Comparison of ENCODE assay signal across 10 cellular contexts in the genomic region with DNA sequence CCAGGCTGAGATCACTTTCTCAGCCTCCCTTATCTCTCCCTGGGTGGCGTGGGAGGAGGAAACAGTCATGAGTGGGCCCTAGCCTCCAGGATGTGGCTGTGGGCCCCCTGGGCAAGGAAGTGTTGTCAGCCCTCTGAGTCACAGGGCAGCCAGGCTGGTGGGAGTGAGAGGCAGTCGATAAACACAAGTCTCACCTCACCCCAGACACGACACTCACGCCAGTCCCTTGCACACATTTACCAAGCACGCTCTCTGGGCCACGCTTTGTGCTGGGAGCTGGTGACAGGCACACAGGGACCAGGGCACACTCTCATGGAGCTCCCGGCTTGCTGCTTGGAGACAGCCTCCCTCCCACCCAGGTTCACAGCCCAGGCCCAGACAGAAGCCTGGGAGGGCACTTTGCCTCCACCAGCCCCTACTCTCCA. TPM values are rescaled to one million over a fixed set of nuclear protein-coding genes. Genes with fewer than 3 reads are reported as not detected.
DNase-seq lines count a peak whose midpoint lies in the region; ATAC-seq and TF ChIP-seq lines count a peak whose summit lies in the region.
"Had no signal": no experiment of that assay in that cellular context is flagged by ENCODE, and none has a peak within 500 bp of the region (broad histone marks: within the 10 kb centered on the region; RNA-seq: fewer than 3 reads in every experiment).

No MANE protein-coding gene starts in this region.

- TF ChIP-seq POLR2A in GM18505 (IDR thresholded peaks at IDR 0.05; ENCODE audit: borderline replicate concordance, extremely low read depth, insufficient read depth, insufficient read length): no peak

- no peaks in the 10 kb centered on the region for H3K9me3 ChIP-seq in psoas muscle

- H3K9me3 Mint-ChIP-seq in activated CD8-positive, alpha-beta memory T cell treated with anti-CD3 and anti-CD28 coated beads, Interleukin-2, amount 10 ng/mL, durations not matched to agents 7 days and 5 days (ENCODE audit: low read depth): no peaks in the 10 kb centered on the region

- peaks cover 5% of the 10 kb centered on the region for H3K27me3 Mint-ChIP-seq in activated CD8-positive, alpha-beta memory T cell treated with anti-CD3 and anti-CD28 coated beads, Interleukin-2, amount 10 ng/mL, durations not matched to agents 7 days and 5 days

- peaks cover 0 to 36% (median 3%) of the 10 kb centered on the region in 3 donors for H3K27me3 ChIP-seq in psoas muscle (ENCODE audit: insufficient read depth in 3 of 3, low read length in 2 of 3)

- H3K36me3 Mint-ChIP-seq in activated CD8-positive, alpha-beta memory T cell treated with anti-CD3 and anti-CD28 coated beads, Interleukin-2, amount 10 ng/mL, durations not matched to agents 7 days and 5 days: no peaks in the 10 kb centered on the region

- H3K4me3 ChIP-seq in foreskin fibroblast (ENCODE audit: low read depth in 1 of 2, low read length in 2 of 2): no peak overlapping the region
- H3K4me3 ChIP-seq in psoas muscle: no peak overlapping the region

- WGBS in psoas muscle, 3 donors: 76 to 88% (median 81%) methylated on average over 7 of the region's 7 CpGs

- no peak overlapping the region for H3K4me3 Mint-ChIP-seq in activated CD8-positive, alpha-beta memory T cell treated with anti-CD3 and anti-CD28 coated beads, Interleukin-2, amount 10 ng/mL, durations not matched to agents 7 days and 5 days

- H3K27ac ChIP-seq in psoas muscle: no peak overlapping the region

- ATAC-seq in activated CD8-positive, alpha-beta memory T cell treated with anti-CD3 and anti-CD28 coated beads, Interleukin-2, amount 10 ng/mL, durations not matched to agents 7 days and 5 days: peak; percentile 85
- ATAC-seq in GM19397 (IDR thresholded peaks at IDR 0.05; ENCODE audit: unreplicated experiment) (no peak), GM18505 (IDR thresholded peaks at IDR 0.05; ENCODE audit: unreplicated experiment) (no peak), psoas muscle (no peak)

- TF ChIP-seq CTCF in foreskin fibroblast (IDR thresholded peaks at IDR 0.05; ENCODE audit: low read depth, low read length) (no peak), psoas muscle (IDR thresholded peaks at IDR 0.05) (no peak)

- DNase-seq in LHCN-M2 (ENCODE audit: low read depth) (peak; percentile 36), foreskin fibroblast (peak; percentile 42 to 58), GOT3 (lab: John Stamatoyannopoulos, UW) (no peak), psoas muscle (no peak)
- DNase-seq in activated CD8-positive, alpha-beta memory T cell treated with anti-CD3 and anti-CD28 coated beads, Interleukin-2, amount 10 ng/mL, durations not matched to agents 7 days and 5 days: peak; percentile 77
- peak; percentile 66 for DNase-seq in stimulated activated CD8-positive, alpha-beta memory T cell treated with anti-CD3 and anti-CD28 coated beads, Interleukin-12 subunit alpha, Interleukin-12 subunit beta, amount 100 ng/mL, for 4 hours (ENCODE audit: low read depth)

- H3K27ac Mint-ChIP-seq in activated CD8-positive, alpha-beta memory T cell treated with anti-CD3 and anti-CD28 coated beads, Interleukin-2, amount 10 ng/mL, durations not matched to agents 7 days and 5 days: peak overlapping the region; percentile 64

- intact Hi-C loops in psoas muscle (cut with DNase I): no loop called here

- CTCF ChIA-PET in activated CD8-positive, alpha-beta memory T cell treated with anti-CD3 and anti-CD28 coated beads, Interleukin-2, amount 10 ng/mL, durations not matched to agents 7 days and 5 days (lab: Charles Lee): interaction anchor here (1.0 to 2.2 kb wide), 2 partner anchors 32 to 34 kb away, joined by 3 to 8 read pairs; no protein-coding TSS in a partner anchor

- no peaks in the 10 kb centered on the region for H3K36me3 ChIP-seq in psoas muscle (ENCODE audit: insufficient read depth in 1 of 2, low read depth in 1 of 2)

- peaks cover 27% of the 10 kb centered on the region for H3K4me1 Mint-ChIP-seq in activated CD8-positive, alpha-beta memory T cell treated with anti-CD3 and anti-CD28 coated beads, Interleukin-2, amount 10 ng/mL, durations not matched to agents 7 days and 5 days

- H3K4me1 ChIP-seq in psoas muscle: no peaks in the 10 kb centered on the region

RNA-seq across cellular contexts. Expression of a gene that starts 1.9 kb away (rescaled TPM):
- not detected in 2 replicates for total RNA-seq in LHCN-M2 (2014; rRNA removed)
- not detected for polyA plus RNA-seq in LHCN-M2 (2012)
- under 1 TPM in 1 of 2 experiments, not detected in 1; 0.23 TPM for total RNA-seq in activated CD8-positive, alpha-beta memory T cell treated with anti-CD3 and anti-CD28 coated beads, Interleukin-2, amount 10 ng/mL, durations not matched to agents 7 days and 5 days
- total RNA-seq in psoas muscle: not detected
- polyA plus RNA-seq in psoas muscle: under 1 TPM in 2 of 3 donors, not detected in 1; 0.03 to 0.05 TPM
- total RNA-seq: T-helper 1 cell treated with Interleukin-12 subunit alpha and Interleukin-12 subunit beta and Interleukin-4 antibody, amounts not matched to agents 30 ng/mL and 1 ng/mL, for 36 hours; urinary bladder had no signal
- polyA plus RNA-seq: urinary bladder had no signal

RNA-seq across cellular contexts. Expression of a gene that starts 12.7 kb away (rescaled TPM):
- not detected in 2 replicates for total RNA-seq in LHCN-M2 (2014; rRNA removed)
- polyA plus RNA-seq in LHCN-M2 (2012): not detected
- not detected for total RNA-seq in activated CD8-positive, alpha-beta memory T cell treated with anti-CD3 and anti-CD28 coated beads, Interleukin-2, amount 10 ng/mL, durations not matched to agents 7 days and 5 days
- not detected for total RNA-seq in psoas muscle
- under 1 TPM in 1 of 3 donors, not detected in 2; 0.04 TPM for polyA plus RNA-seq in psoas muscle
- total RNA-seq: T-helper 1 cell treated with Interleukin-12 subunit alpha and Interleukin-12 subunit beta and Interleukin-4 antibody, amounts not matched to agents 30 ng/mL and 1 ng/mL, for 36 hours; urinary bladder had no signal
- polyA plus RNA-seq: urinary bladder had no signal

RNA-seq across cellular contexts. Expression of a gene that starts 22.1 kb away (rescaled TPM):
- total RNA-seq in LHCN-M2 (2014; rRNA removed) (not detected in 2 replicates), psoas muscle (under 1 TPM in 2 of 4 donors, not detected in 2; 0.12 to 0.15 TPM)
- polyA plus RNA-seq in LHCN-M2 (2012): not detected
- total RNA-seq in activated CD8-positive, alpha-beta memory T cell treated with anti-CD3 and anti-CD28 coated beads, Interleukin-2, amount 10 ng/mL, durations not matched to agents 7 days and 5 days: not detected
- 1 to 10 TPM in 1 of 3 donors, under 1 TPM in 1, not detected in 1; 0.72 to 1.7 TPM for polyA plus RNA-seq in psoas muscle
- total RNA-seq: T-helper 1 cell treated with Interleukin-12 subunit alpha and Interleukin-12 subunit beta and Interleukin-4 antibody, amounts not matched to agents 30 ng/mL and 1 ng/mL, for 36 hours had no signal
- polyA plus RNA-seq: urinary bladder had no signal

RNA-seq across cellular contexts. Expression of a gene that starts 40.1 kb away (rescaled TPM):
- not detected in 2 replicates for total RNA-seq in LHCN-M2 (2014; rRNA removed)
- polyA plus RNA-seq in LHCN-M2 (2012): not detected
- total RNA-seq in activated CD8-positive, alpha-beta memory T cell treated with anti-CD3 and anti-CD28 coated beads, Interleukin-2, amount 10 ng/mL, durations not matched to agents 7 days and 5 days: not detected
- total RNA-seq in psoas muscle: not detected
- polyA plus RNA-seq in psoas muscle: not detected
- total RNA-seq: T-helper 1 cell treated with Interleukin-12 subunit alpha and Interleukin-12 subunit beta and Interleukin-4 antibody, amounts not matched to agents 30 ng/mL and 1 ng/mL, for 36 hours; urinary bladder had no signal
- polyA plus RNA-seq: urinary bladder had no signal

RNA-seq across cellular contexts. Expression of a gene that starts 58.9 kb away (rescaled TPM):
- total RNA-seq in LHCN-M2 (2014; rRNA removed) (not detected in 2 replicates), psoas muscle (not detected)
- polyA plus RNA-seq in LHCN-M2 (2012): not detected
- not detected for total RNA-seq in activated CD8-positive, alpha-beta memory T cell treated with anti-CD3 and anti-CD28 coated beads, Interleukin-2, amount 10 ng/mL, durations not matched to agents 7 days and 5 days
- polyA plus RNA-seq in psoas muscle: not detected
- total RNA-seq: T-helper 1 cell treated with Interleukin-12 subunit alpha and Interleukin-12 subunit beta and Interleukin-4 antibody, amounts not matched to agents 30 ng/mL and 1 ng/mL, for 36 hours; urinary bladder had no signal
- polyA plus RNA-seq: urinary bladder had no signal

Comparison
In these comparisons a context has a peak if more than half of its experiments do, and no peak if none do; other contexts are left out.
1. DNase-seq: peak in LHCN-M2 (single experiment), activated CD8-positive, alpha-beta memory T cell treated with anti-CD3 and anti-CD28 coated beads, Interleukin-2, amount 10 ng/mL, durations not matched to agents 7 days and 5 days (single experiment), foreskin fibroblast (2 of 2) and stimulated activated CD8-positive, alpha-beta memory T cell treated with anti-CD3 and anti-CD28 coated beads, Interleukin-12 subunit alpha, Interleukin-12 subunit beta, amount 100 ng/mL, for 4 hours (single experiment); none in GOT3 (single experiment) and psoas muscle (0 of 2).